In the genomic region with DNA sequence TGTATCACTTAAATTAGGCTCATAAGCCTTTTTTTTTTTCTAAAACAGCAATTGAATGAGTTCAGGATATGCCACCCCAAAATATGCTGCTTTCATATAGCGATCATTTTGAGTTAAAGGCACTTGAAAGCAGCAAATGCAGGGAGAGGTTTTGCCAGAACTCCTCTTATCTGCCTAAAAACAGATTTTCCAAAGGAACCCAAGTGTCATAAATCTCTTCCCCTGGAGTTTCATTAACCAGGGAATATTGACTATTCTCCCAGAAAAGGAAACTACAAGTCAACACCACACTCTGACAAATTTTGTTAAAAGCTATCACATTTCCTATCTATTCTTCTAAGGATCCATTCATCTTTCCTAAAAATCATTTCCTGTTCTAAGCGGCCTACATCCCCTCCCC, we compare ENCODE assay signal across 24 cellular contexts. TPM values are rescaled to one million over a fixed set of nuclear protein-coding genes. Genes with fewer than 3 reads are reported as not detected.
"Had no signal": no experiment of that assay in that cellular context is flagged by ENCODE, and none has a peak within 500 bp of the region (broad histone marks: within the 10 kb centered on the region; RNA-seq: fewer than 3 reads in every experiment).

No MANE protein-coding gene starts in this region.

- DNase-seq: activated CD4-positive, alpha-beta T cell treated with anti-CD3 and anti-CD28 coated beads for 48 hours; activated CD8-positive, alpha-beta memory T cell treated with anti-CD3 and anti-CD28 coated beads, Interleukin-2, amount 50 U/mL, for 4 hours; activated CD8-positive, alpha-beta T cell treated with anti-CD3 and anti-CD28 coated beads, Interleukin-2, amount 10 ng/mL, durations not matched to agents 7 days and 5 days; activated effector memory CD4-positive, alpha-beta T cell treated with anti-CD3 and anti-CD28 coated beads, Interleukin-2, amount 50 U/mL, for 16 hours; activated T-cell treated with anti-CD3 and anti-CD28 coated beads, Interleukin-2, amount 50 U/mL, for 48 hours; amygdala; cerebellar nuclear complex; effector memory CD8-positive, alpha-beta T cell; erythroblast; heart right ventricle; midbrain; right lobe of liver; stimulated activated CD4-positive, alpha-beta T cell treated with anti-CD3 and anti-CD28 coated beads, Interleukin-4, amount 100 ng/mL, for 4 hours; stimulated activated CD8-positive, alpha-beta memory T cell treated with anti-CD3 and anti-CD28 coated beads, Interleukin-4, amount 100 ng/mL, for 48 hours; stimulated activated naive CD4-positive, alpha-beta T cell treated with Interleukin-2 at 50 U/mL for 16 hours; substantia nigra had no signal

- H3K4me1 ChIP-seq: breast epithelium, right lobe of liver had no signal

- H3K36me3 ChIP-seq: breast epithelium, heart right ventricle, right lobe of liver, vagina had no signal

- ATAC-seq: activated CD8-positive, alpha-beta T cell treated with anti-CD3 and anti-CD28 coated beads, Interleukin-2, amount 10 ng/mL, durations not matched to agents 7 days and 5 days; activated naive CD4-positive, alpha-beta T cell treated with anti-CD3 and anti-CD28 coated beads, Interleukin-2, amount 50 U/mL, for 72 hours; effector memory CD8-positive, alpha-beta T cell; gastroesophageal sphincter; heart right ventricle; right lobe of liver; WTC11 had no signal

- H3K9me3 Mint-ChIP-seq: activated naive CD4-positive, alpha-beta T cell treated with anti-CD3 and anti-CD28 coated beads, Interleukin-2, amount 50 U/mL, for 72 hours; effector memory CD8-positive, alpha-beta T cell; WTC11 had no signal

- H3K4me3 Mint-ChIP-seq: activated CD8-positive, alpha-beta T cell treated with anti-CD3 and anti-CD28 coated beads, Interleukin-2, amount 10 ng/mL, durations not matched to agents 7 days and 5 days had no signal

- H3K27ac ChIP-seq: breast epithelium, gastroesophageal sphincter, heart right ventricle, right lobe of liver, tibial nerve, vagina had no signal

- H3K9me3 ChIP-seq: breast epithelium, gastroesophageal sphincter, heart right ventricle, right lobe of liver, tibial nerve, vagina had no signal

- H3K4me3 ChIP-seq: breast epithelium, gastroesophageal sphincter, heart right ventricle, right lobe of liver, smooth muscle cell, vagina had no signal

- H3K36me3 Mint-ChIP-seq: activated naive CD4-positive, alpha-beta T cell treated with anti-CD3 and anti-CD28 coated beads, Interleukin-2, amount 50 U/mL, for 72 hours; WTC11 had no signal

- H3K27ac Mint-ChIP-seq: activated CD8-positive, alpha-beta T cell treated with anti-CD3 and anti-CD28 coated beads, Interleukin-2, amount 10 ng/mL, durations not matched to agents 7 days and 5 days; activated naive CD4-positive, alpha-beta T cell treated with anti-CD3 and anti-CD28 coated beads, Interleukin-2, amount 50 U/mL, for 72 hours; WTC11 had no signal

- H3K27me3 ChIP-seq: breast epithelium, gastroesophageal sphincter, right lobe of liver, tibial nerve, vagina had no signal

RNA-seq across cellular contexts. Expression of a gene that starts 11.3 kb away (rescaled TPM):
- total RNA-seq: activated CD8-positive, alpha-beta T cell treated with anti-CD3 and anti-CD28 coated beads, Interleukin-2, amount 10 ng/mL, durations not matched to agents 7 days and 5 days; T-helper 2 cell treated with Interferon-gamma antibody and Interleukin-4, amounts not matched to agents 100 ng/mL and 5 ng/mL, for 36 hours; vagina had no signal
